In the genomic region with DNA sequence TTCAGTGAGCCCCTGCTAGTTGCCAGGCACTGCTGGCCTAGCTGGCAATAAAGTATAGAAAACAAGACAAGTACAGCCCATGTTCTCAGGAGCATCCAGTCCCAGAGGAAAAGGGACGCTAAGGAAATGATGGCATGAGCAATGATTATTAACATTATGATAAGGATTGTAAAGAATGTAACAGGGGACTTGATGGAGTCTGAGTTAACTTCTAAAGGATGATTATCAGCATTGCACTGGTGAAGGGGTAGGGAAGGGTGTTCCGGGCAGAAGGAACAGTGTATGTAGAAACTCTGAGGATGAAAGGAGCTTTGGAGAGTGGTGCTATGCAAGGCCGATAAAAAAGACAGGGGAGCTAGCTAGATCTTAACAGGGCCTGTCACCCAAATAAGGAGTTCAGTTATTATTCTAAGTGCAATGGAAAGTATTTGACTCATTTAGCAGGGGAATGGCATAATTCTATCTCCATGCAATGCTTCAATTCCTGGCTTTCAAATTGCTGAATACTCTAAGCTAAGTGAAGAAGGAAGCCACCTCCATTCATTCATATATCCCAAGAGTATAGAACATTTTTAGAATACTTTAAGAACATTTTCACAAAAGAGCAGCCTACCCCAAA, we compare ENCODE assay signal across 18 cellular contexts.
DNase-seq lines count a peak whose midpoint lies in the region; ATAC-seq and TF ChIP-seq lines count a peak whose summit lies in the region.
"Had no signal": no experiment of that assay in that cellular context is flagged by ENCODE, and none has a peak within 500 bp of the region (broad histone marks: within the 10 kb centered on the region; RNA-seq: fewer than 3 reads in every experiment).

No MANE protein-coding gene starts in this region.

- no peak overlapping the region for H3K4me3 Mint-ChIP-seq in osteocyte (ENCODE audit: unreplicated experiment)
- H3K4me3 Mint-ChIP-seq: activated CD4-positive, alpha-beta memory T cell treated with anti-CD3 and anti-CD28 coated beads for 36 hours; CD8-positive, alpha-beta memory T cell; neural crest cell had no signal

- peaks cover 14% of the 10 kb centered on the region for H3K27me3 Mint-ChIP-seq in osteocyte (ENCODE audit: unreplicated experiment)
- H3K27me3 Mint-ChIP-seq: activated CD4-positive, alpha-beta memory T cell treated with anti-CD3 and anti-CD28 coated beads for 36 hours had no signal

- no peak overlapping the region for H2AK5ac ChIP-seq in neuronal stem cell (ENCODE audit: low read depth, low read length)

- H4K91ac ChIP-seq in neuronal stem cell (ENCODE audit: low read depth, low read length, poor library complexity): no peak overlapping the region

- no peak overlapping the region for H2BK5ac ChIP-seq in neuronal stem cell (ENCODE audit: low read length)

- H3K9ac ChIP-seq in neuronal stem cell (ENCODE audit: low read depth, low read length, poor library complexity): no peak overlapping the region

- no peak overlapping the region for H3K4me2 ChIP-seq in neuronal stem cell (ENCODE audit: insufficient read depth, low read length, poor library complexity, severe bottlenecking)

- H3K4me1 Mint-ChIP-seq in osteocyte (ENCODE audit: unreplicated experiment): peaks cover 13% of the 10 kb centered on the region
- H3K4me1 Mint-ChIP-seq: neural crest cell had no signal

- H3K23ac ChIP-seq in neuronal stem cell (ENCODE audit: low read depth, low read length, poor library complexity): no peak overlapping the region

- H2BK12ac ChIP-seq in neuronal stem cell (ENCODE audit: low read length): no peak overlapping the region

- H2AFZ ChIP-seq in neuronal stem cell (ENCODE audit: low read length): no peak overlapping the region

- H3K36me3 Mint-ChIP-seq in osteocyte (ENCODE audit: unreplicated experiment): no peaks in the 10 kb centered on the region
- H3K36me3 Mint-ChIP-seq: activated CD4-positive, alpha-beta memory T cell treated with anti-CD3 and anti-CD28 coated beads for 36 hours had no signal

- H3K4me3 ChIP-seq in right atrium auricular region (no peak overlapping the region), neuronal stem cell (ENCODE audit: low read length in 2 of 2) (no peak overlapping the region)
- H3K4me3 ChIP-seq: lung, skin epidermis had no signal

- H3K4me1 ChIP-seq in right atrium auricular region (peaks cover 0 to 15% of the 10 kb centered on the region in 2 donors), neuronal stem cell (ENCODE audit: control insufficient read depth in 2 of 2, insufficient read depth in 1 of 2, low read depth in 1 of 2, low read length in 2 of 2) (no peaks in the 10 kb centered on the region)

- H3K9me3 Mint-ChIP-seq in osteocyte (ENCODE audit: unreplicated experiment): no peaks in the 10 kb centered on the region
- H3K9me3 Mint-ChIP-seq: activated CD4-positive, alpha-beta memory T cell treated with anti-CD3 and anti-CD28 coated beads for 36 hours; CD8-positive, alpha-beta memory T cell; neural crest cell had no signal

- no peak overlapping the region for H3K14ac ChIP-seq in neuronal stem cell (ENCODE audit: low read length)

- H3K79me1 ChIP-seq in neuronal stem cell (ENCODE audit: low read depth, low read length): no peaks in the 10 kb centered on the region

- no peak overlapping the region for H4K8ac ChIP-seq in neuronal stem cell (ENCODE audit: low read depth, low read length)

- no CpG with 5 or more reads among the region's 3 CpGs for WGBS in neuronal stem cell (ENCODE audit: extremely low coverage in 2 of 2, insufficient read length in 2 of 2, insufficient replicate concordance in 1 of 2), 2 donors

- peak overlapping the region in 1 of 2 donors; percentile 30 for H3K27ac ChIP-seq in right atrium auricular region
- H3K27ac ChIP-seq in neuronal stem cell (replicated peaks; ENCODE audit: low read length): no peak overlapping the region

- H3K4ac ChIP-seq in neuronal stem cell (ENCODE audit: low read length): no peak overlapping the region

- H3K36me3 ChIP-seq in right atrium auricular region (no peaks in the 10 kb centered on the region), neuronal stem cell (replicated peaks in 1 of 2; ENCODE audit: control insufficient read depth in 2 of 2, insufficient read depth in 2 of 2, low read length in 2 of 2) (no peaks in the 10 kb centered on the region)

- H3K9me3 ChIP-seq in right atrium auricular region (no peaks in the 10 kb centered on the region), neuronal stem cell (replicated peaks in 1 of 2; ENCODE audit: control insufficient read depth in 2 of 2, insufficient read depth in 1 of 2, low read depth in 1 of 2, low read length in 2 of 2) (no peaks in the 10 kb centered on the region)

- TF ChIP-seq CTCF in right atrium auricular region (IDR thresholded peaks at IDR 0.05) (no peak), osteocyte (IDR thresholded peaks at IDR 0.05) (no peak)

- no peak overlapping the region for H2BK120ac ChIP-seq in neuronal stem cell (ENCODE audit: low read depth, low read length)

- H2BK15ac ChIP-seq in neuronal stem cell (ENCODE audit: low read length): no peak overlapping the region

- no peak for DNase-seq in left cardiac atrium
- no peak for DNase-seq in right atrium auricular region (ENCODE audit: low spot score)
- DNase-seq in fibroblast of gingiva (ENCODE audit: low read depth): peak; percentile 6
- no peak for DNase-seq in osteocyte (ENCODE audit: extremely low spot score, unreplicated experiment)
- no peak for DNase-seq in neuronal stem cell (ENCODE audit: low spot score)
- no peak for DNase-seq in NCI-H1694 (lab: John Stamatoyannopoulos, UW)
- DNase-seq in GDM1 (lab: John Stamatoyannopoulos, UW): no peak
- DNase-seq: activated CD4-positive, alpha-beta memory T cell treated with anti-CD3 and anti-CD28 coated beads for 36 hours; CD8-positive, alpha-beta memory T cell; KBM-7; NCI-H1105 treated with DMSO at 0.1 percent for 48 hours; NCI-H446; stimulated activated naive CD4-positive, alpha-beta T cell treated with Interleukin-2 at 50 U/mL for 16 hours had no signal

- H3K27me3 ChIP-seq in right atrium auricular region (no peaks in the 10 kb centered on the region), neuronal stem cell (ENCODE audit: control insufficient read depth in 3 of 3, insufficient read depth in 3 of 3, low read depth in 1 of 3, low read length in 3 of 3) (no peaks in the 10 kb centered on the region)

- H3K27ac Mint-ChIP-seq in osteocyte (ENCODE audit: unreplicated experiment): peak overlapping the region; percentile 29
- H3K27ac Mint-ChIP-seq: activated CD4-positive, alpha-beta memory T cell treated with anti-CD3 and anti-CD28 coated beads for 36 hours; CD8-positive, alpha-beta memory T cell had no signal

- H3K18ac ChIP-seq in neuronal stem cell (ENCODE audit: low read length): no peak overlapping the region

- intact Hi-C loops in left cardiac atrium (cut with DNase I): no loop called here

- ATAC-seq in left cardiac atrium: peak; percentile 50 to 69
- ATAC-seq in HG03439 (IDR thresholded peaks at IDR 0.05; ENCODE audit: unreplicated experiment): no peak
- ATAC-seq: SK-N-SH treated with all-trans-retinoic acid at 6 μM for 48 hours had no signal
